In the genomic region with DNA sequence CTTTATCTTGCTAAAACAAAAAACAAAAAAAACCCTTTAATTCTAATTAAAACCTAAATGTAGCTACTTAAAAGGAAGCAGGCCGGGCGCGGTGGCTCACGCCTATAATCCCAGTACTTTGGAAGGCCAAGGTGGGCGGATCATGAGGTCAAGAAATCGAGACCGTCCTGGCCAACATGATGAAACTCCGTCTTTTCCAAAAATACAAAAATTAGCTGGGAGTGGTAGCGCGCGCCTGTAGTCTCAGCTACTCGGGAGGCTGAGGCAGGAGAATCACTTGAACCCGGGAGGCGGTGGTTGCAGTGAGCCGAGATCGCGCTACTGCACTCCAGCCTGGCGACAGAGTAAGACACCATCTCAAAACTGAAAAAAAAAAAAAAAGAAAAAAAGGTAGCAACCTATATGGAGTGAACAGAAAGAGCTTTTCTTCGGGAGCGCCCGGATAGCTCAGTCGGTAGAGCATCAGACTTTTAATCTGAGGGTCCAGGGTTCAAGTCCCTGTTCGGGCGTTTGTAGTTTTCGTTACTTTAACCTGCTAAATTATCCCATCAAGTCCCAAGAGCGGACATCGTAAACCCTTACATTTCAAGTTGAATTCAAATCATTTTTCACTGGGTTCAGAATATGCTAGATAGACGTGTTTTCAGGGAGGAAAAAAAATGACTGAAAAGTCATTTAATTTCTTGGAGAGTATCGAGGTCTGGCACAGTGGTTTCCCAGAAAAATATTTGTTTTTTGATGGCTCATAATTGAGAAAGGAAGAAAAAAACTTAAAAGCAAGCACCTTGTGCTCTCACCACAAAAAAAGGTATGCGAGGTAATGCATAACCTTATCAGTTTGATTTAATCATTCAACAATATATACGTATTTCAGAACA, we compare ENCODE assay signal across 8 cellular contexts. TPM values are rescaled to one million over a fixed set of nuclear protein-coding genes. Genes with fewer than 3 reads are reported as not detected.
DNase-seq lines count a peak whose midpoint lies in the region; ATAC-seq, FAIRE-seq and TF ChIP-seq lines count a peak whose summit lies in the region.

No MANE protein-coding gene starts in this region.

- under 1% methylated on average over 31 of the region's 31 CpGs for WGBS in K562 (ENCODE audit: insufficient coverage, low coverage, missing lambda C conversion rate)

- peaks cover 0 to 6% of the 10 kb centered on the region in 2 experiments; a peak in 2 of 5 replicates for H3K4me1 ChIP-seq in K562 (replicated peaks in 1 of 2; ENCODE audit: control insufficient read depth in 2 of 2, insufficient read depth in 2 of 2, low read length in 2 of 2)
- H3K4me1 ChIP-seq in iPS-18a (ENCODE audit: control insufficient read depth, low read depth, low read length) = no peaks in the 10 kb centered on the region
- peaks cover 8 to 13% of the 10 kb centered on the region in 2 donors for H3K4me1 ChIP-seq in gastrocnemius medialis

- POLR2A ChIA-PET in K562 (lab: Yijun Ruan, JAX) = interaction anchor here (0.6 to 4.5 kb wide), 11 partner anchors 10 to 258 kb away, joined by 3 to 106 read pairs (median 4); a partner anchor contains a TSS

- no TSS peak for BruUV-seq in K562 (replicated peaks; lab: Mats Ljungman, UMichigan)

- no peaks in the 10 kb centered on the region for H3K36me3 ChIP-seq in K562 (ENCODE audit: control insufficient read depth, insufficient read depth, low read length)
- H3K36me3 ChIP-seq in iPS-18a (ENCODE audit: control insufficient read depth, low read depth, low read length) = no peaks in the 10 kb centered on the region
- no peaks in the 10 kb centered on the region for H3K36me3 ChIP-seq in gastrocnemius medialis

- H3K4me3 ChIP-seq in K562 (peak overlapping the region; percentile 46), iPS-18a (ENCODE audit: low read length) (peak overlapping the region; percentile 96), gastrocnemius medialis (peak overlapping the region; percentile 51 to 67 (median 61))

- in situ Hi-C loops in K562 (cut with MboI) = loop anchor here (10.0 kb wide), 1 partner anchor 332 kb away; no protein-coding TSS in a partner anchor
- in situ Hi-C loops in gastrocnemius medialis (cut with MboI; ENCODE audit: low sequenced_read_pairs in 4 of 4) = loop anchor here in 2 of 4 donors (25.0 kb wide), 2 partner anchors 344 to 644 kb away; a partner anchor contains a TSS

- H3K27ac ChIP-seq in K562 (ENCODE audit: extremely low read depth, low read depth, low read length) = peak overlapping the region; percentile 91
- H3K27ac ChIP-seq in iPS-18a (ENCODE audit: low read length) = peak overlapping the region; percentile 60
- H3K27ac ChIP-seq in gastrocnemius medialis = peak overlapping the region; percentile 83 to 85 (median 84)

- peak overlapping the region; percentile 97 for H3K4me2 ChIP-seq in K562 (ENCODE audit: insufficient read depth, low read length)

- H3K9me3 ChIP-seq in K562 (replicated peaks; ENCODE audit: control insufficient read depth, insufficient read depth, low read depth, low read length) = no peaks in the 10 kb centered on the region
- no peaks in the 10 kb centered on the region for H3K9me3 ChIP-seq in iPS-18a (ENCODE audit: control insufficient read depth, low read depth, low read length)
- H3K9me3 ChIP-seq in gastrocnemius medialis = no peaks in the 10 kb centered on the region

- no peaks in the 10 kb centered on the region for H4K20me1 ChIP-seq in K562 (replicated peaks; ENCODE audit: control insufficient read depth, insufficient read depth, low read length)

- no peak for TF ChIP-seq POLR2A in GM18505 (IDR thresholded peaks at IDR 0.05; ENCODE audit: borderline replicate concordance, extremely low read depth, insufficient read depth, insufficient read length)
- no peak; the same call in 1 of the 2 replicates for TF ChIP-seq POLR2A in K562 (conservative IDR thresholded peaks at IDR 0.05)
- TF ChIP-seq POLR2A in gastrocnemius medialis (IDR thresholded peaks at IDR 0.05) = no peak

- DNase-seq in NCI-H187 (lab: John Stamatoyannopoulos, UW) = peak; percentile 90 to 99
- peak in 4 of 5 experiments; percentile 48 to 83 (median 68) for DNase-seq in T-helper 2 cell
- DNase-seq in K562 (ENCODE audit: extremely low read depth in 1 of 4, low spot score in 3 of 4) = peak; percentile 61 to 94 (median 72)
- DNase-seq in gastrocnemius medialis = peak; percentile 45 to 65
- no peak for DNase-seq in mesenteric fat pad (ENCODE audit: low spot score)

- no peaks in the 10 kb centered on the region for H3K9me1 ChIP-seq in K562 (ENCODE audit: control insufficient read depth, insufficient read depth, low read length)

- peak overlapping the region; percentile 76 to 90 for H3K9ac ChIP-seq in K562 (ENCODE audit: insufficient read depth in 1 of 2, low read depth in 2 of 2, low read length in 2 of 2)
- H3K9ac ChIP-seq in iPS-18a (ENCODE audit: low read length) = peak overlapping the region; percentile 61

- TF ChIP-seq RAD21 in K562 (CRISPR knock-in tag; conservative IDR thresholded peaks at IDR 0.05 in 1 of 2, IDR thresholded peaks at IDR 0.05 in 1 of 2) = peak in 1 of 2 experiments; percentile 2; a peak in 1 of 4 replicates

- ATAC-seq in GM18505 (IDR thresholded peaks at IDR 0.05; ENCODE audit: unreplicated experiment) = peak; percentile 68
- ATAC-seq in HG02970 (IDR thresholded peaks at IDR 0.05; ENCODE audit: low FRiP score, unreplicated experiment) = peak; percentile 63
- peak; percentile 86 for ATAC-seq in K562
- ATAC-seq in gastrocnemius medialis = peak; percentile 83 to 84

- H2AFZ ChIP-seq in K562 (ENCODE audit: low read depth, low read length) = peak overlapping the region; percentile 94

- TF ChIP-seq CTCF in K562 (IDR thresholded peaks at IDR 0.05 in 2 of 3, conservative IDR thresholded peaks at IDR 0.05 in 1 of 3; ENCODE audit: insufficient read depth in 2 of 3, low read depth in 1 of 3, low read length in 3 of 3) (0 out of 6 replicates have a peak, but pooled peaks of 1 of the 3 experiments have one; percentile 12), gastrocnemius medialis (IDR thresholded peaks at IDR 0.05 in 4 of 5, conservative IDR thresholded peaks at IDR 0.05 in 1 of 5) (no peak)

- no peak for FAIRE-seq in K562 (lab: Jason Lieb, UNC)

- CTCF ChIA-PET in K562 (lab: Yijun Ruan, JAX; ENCODE audit: low intra/inter-chr PET ratio) = interaction anchor here (0.5 to 1.5 kb wide), 3 partner anchors 123 to 1217 kb away, joined by 3 read pairs; no protein-coding TSS in a partner anchor

- no peaks in the 10 kb centered on the region for H3K27me3 ChIP-seq in K562 (ENCODE audit: control insufficient read depth in 2 of 2, insufficient read depth in 2 of 2, low read length in 2 of 2)
- no peaks in the 10 kb centered on the region for H3K27me3 ChIP-seq in iPS-18a (ENCODE audit: control insufficient read depth, insufficient read depth, low read length)
- H3K27me3 ChIP-seq in gastrocnemius medialis = no peaks in the 10 kb centered on the region

- H3K79me2 ChIP-seq in K562 (ENCODE audit: control insufficient read depth, insufficient read depth, low read length) = no peaks in the 10 kb centered on the region

- intact Hi-C loops in K562 (cut with micrococcal nuclease) = loop anchor here (2.0 to 10.0 kb wide), 3 partner anchors 58 to 642 kb away; a partner anchor contains a TSS
- intact Hi-C loops in gastrocnemius medialis (cut with DNase I; ENCODE audit: low total_unique reads) = loop anchor here (1.0 kb wide), 1 partner anchor 95 kb away; a partner anchor contains a TSS

- TF ChIP-seq EP300 in K562 (IDR thresholded peaks at IDR 0.05; ENCODE audit: low read length) = peak; percentile 85

TF ChIP-seq in K562, 482 proteins besides CTCF, POLR2A, EP300 and RAD21 (continues in another document):
- no peak for TF ChIP-seq ZNF224 (CRISPR knock-in tag; IDR thresholded peaks at IDR 0.05)
- TF ChIP-seq SLC30A9 (CRISPR knock-in tag; IDR thresholded peaks at IDR 0.05) = no peak

RNA-seq across cellular contexts. Expression of a gene that starts 9.9 kb away (rescaled TPM):
- total RNA-seq in K562 (2011; cell fraction: chromatin; rRNA removed; ENCODE audit: low replicate concordance) = 237 and 644 TPM in 2 replicates
- total RNA-seq in K562 (2011; cell fraction: nucleolus; rRNA removed) = 117 and 136 TPM in 2 replicates
- total RNA-seq in K562 (2011; cell fraction: nucleoplasm; rRNA removed) = 249 and 386 TPM in 2 replicates
- total RNA-seq in K562 (2014; rRNA removed) (21.2 and 24.6 TPM in 2 replicates), K562 (2014; rRNA removed; fragmentation: Illumina TruSeq; extraction: Trizol) (40.6 and 53.0 TPM in 2 replicates), K562 (2015; rRNA removed; fragmentation: Illumina TruSeq; extraction: Trizol) (32.2 and 33.4 TPM in 2 replicates), K562 (2021) (55.9 and 61.7 TPM in 2 replicates), gastrocnemius medialis (10 to 100 TPM; 15.1 to 44.0 (median 28.9) TPM), mesenteric fat pad (88.5 TPM)
- polyA plus RNA-seq in K562 (2011; rRNA removed) (41.2 and 46.7 TPM in 2 replicates), K562 (2014; fragmentation: Illumina TruSeq; extraction: Trizol) (10.0 TPM in 2 replicates), K562 (2014; fragmentation: Nextera tagmentation; extraction: Ambion mirVana) (10 to 100 TPM in 1 of 2 experiments, 1 to 10 TPM in 1; 3.3 to 11.1 TPM), K562 (2014; rRNA removed) (17.9 and 22.6 TPM in 2 replicates)
- polyA plus RNA-seq in K562 (2011; cell fraction: cytosol; rRNA removed) = 5.9 and 16.5 TPM in 2 replicates
- polyA plus RNA-seq in K562 (2011; cell fraction: nucleus; rRNA removed) = 63.1 and 81.2 TPM in 2 replicates
- 5.2 and 7.5 TPM in 2 replicates for polyA plus RNA-seq in K562 (2012)
- 171 and 249 TPM in 2 replicates for polyA minus RNA-seq in K562 (2011; rRNA and poly(A)+ RNA removed)
- polyA minus RNA-seq in K562 (2011; cell fraction: cytosol; rRNA and poly(A)+ RNA removed) = 15.7 and 26.6 TPM in 2 replicates
- 120 and 165 TPM in 2 replicates for polyA minus RNA-seq in K562 (2011; cell fraction: nucleus; rRNA and poly(A)+ RNA removed)

RNA-seq across cellular contexts. Expression of a gene that starts 11.7 kb away (rescaled TPM):
- 1.7 and 12.0 TPM in 2 replicates for total RNA-seq in K562 (2011; cell fraction: chromatin; rRNA removed; ENCODE audit: low replicate concordance)
- total RNA-seq in K562 (2011; cell fraction: nucleolus; rRNA removed) = 2.2 and 6.7 TPM in 2 replicates
- total RNA-seq in K562 (2011; cell fraction: nucleoplasm; rRNA removed) = 2.1 and 2.4 TPM in 2 replicates
- 0.95 and 1.6 TPM in 2 replicates for total RNA-seq in K562 (2014; rRNA removed)
- 0.61 and 0.62 TPM in 2 replicates for total RNA-seq in K562 (2014; rRNA removed; fragmentation: Illumina TruSeq; extraction: Trizol)
- 0.34 and 0.72 TPM in 2 replicates for total RNA-seq in K562 (2015; rRNA removed; fragmentation: Illumina TruSeq; extraction: Trizol)
- total RNA-seq in K562 (2021) = 1.8 and 2.9 TPM in 2 replicates
- polyA plus RNA-seq in K562 (2011; rRNA removed) = 1.1 and 4.0 TPM in 2 replicates
- 2.0 and 3.0 TPM in 2 replicates for polyA plus RNA-seq in K562 (2011; cell fraction: cytosol; rRNA removed)
- 3.8 and 3.9 TPM in 2 replicates for polyA plus RNA-seq in K562 (2011; cell fraction: nucleus; rRNA removed)
- polyA plus RNA-seq in K562 (2012) = 1.4 and 2.8 TPM in 2 replicates
- 0.55 and 0.82 TPM in 2 replicates for polyA plus RNA-seq in K562 (2014; fragmentation: Illumina TruSeq; extraction: Trizol)
- under 1 TPM; 0.10 to 0.27 TPM for polyA plus RNA-seq in K562 (2014; fragmentation: Nextera tagmentation; extraction: Ambion mirVana)
- polyA plus RNA-seq in K562 (2014; rRNA removed) = 0.27 and 0.65 TPM in 2 replicates
- polyA minus RNA-seq in K562 (2011; rRNA and poly(A)+ RNA removed) = 3.3 and 3.9 TPM in 2 replicates
- polyA minus RNA-seq in K562 (2011; cell fraction: cytosol; rRNA and poly(A)+ RNA removed) = 2.7 and 7.7 TPM in 2 replicates
- 3.1 and 6.1 TPM in 2 replicates for polyA minus RNA-seq in K562 (2011; cell fraction: nucleus; rRNA and poly(A)+ RNA removed)
- total RNA-seq in gastrocnemius medialis = 1 to 10 TPM; 2.8 to 6.0 (median 3.8) TPM
- total RNA-seq in mesenteric fat pad = 47.1 TPM

Comparison
In these comparisons a context has a peak if more than half of its experiments do, and no peak if none do; other contexts are left out.
1. H3K4me3 ChIP-seq: peak in every context shown above with its lines; median percentile 96 in iPS-18a; 61 in gastrocnemius medialis; 46 in K562.